Comparison of ENCODE assay signal across 12 cellular contexts in genomic region chr1:16967095-16967567, GRCh38. TPM values are rescaled to one million over a fixed set of nuclear protein-coding genes. Genes with fewer than 3 reads are reported as not detected.
DNase-seq lines count a peak whose midpoint lies in the region; ATAC-seq and TF ChIP-seq lines count a peak whose summit lies in the region.
"Had no signal": no experiment of that assay in that cellular context is flagged by ENCODE, and none has a peak within 500 bp of the region (broad histone marks: within the 10 kb centered on the region; RNA-seq: fewer than 3 reads in every experiment).

No MANE protein-coding gene starts in this region.

- H3K27me3 ChIP-seq in adrenal gland, result no peaks in the 10 kb centered on the region
- H3K27me3 ChIP-seq in PC-9 (ENCODE audit: insufficient read depth, low read depth), result no peaks in the 10 kb centered on the region
- no peaks in the 10 kb centered on the region for H3K27me3 ChIP-seq in psoas muscle (ENCODE audit: insufficient read depth in 3 of 3, low read length in 2 of 3)

- TF ChIP-seq CTCF in adrenal gland (IDR thresholded peaks at IDR 0.05), result no peak
- TF ChIP-seq CTCF in retinal pigment epithelial cell (conservative IDR thresholded peaks at IDR 0.05; ENCODE audit: low read depth, low read length), result no peak
- TF ChIP-seq CTCF in PC-9 (conservative IDR thresholded peaks at IDR 0.05), result no peak
- TF ChIP-seq CTCF in psoas muscle (IDR thresholded peaks at IDR 0.05), result no peak

- H3K4me1 ChIP-seq in adrenal gland (replicated peaks in 1 of 2), result peaks cover 6 to 11% of the 10 kb centered on the region in 2 donors
- no peaks in the 10 kb centered on the region for H3K4me1 ChIP-seq in PC-9 (replicated peaks; ENCODE audit: insufficient read depth)
- H3K4me1 ChIP-seq in psoas muscle, result no peaks in the 10 kb centered on the region

- no peak overlapping the region for H3K4me2 ChIP-seq in PC-9

- H3K27ac ChIP-seq in adrenal gland (peak overlapping the region in 1 of 5 donors; percentile 10), PC-9 (no peak overlapping the region), psoas muscle (no peak overlapping the region)

- ATAC-seq in Right ventricle myocardium superior (ENCODE audit: poor library complexity) (peak; percentile 57), psoas muscle (no peak), GM18519 (IDR thresholded peaks at IDR 0.05; ENCODE audit: low FRiP score, unreplicated experiment) (no peak)

- DNase-seq in H4 (ENCODE audit: low spot score) (peak; percentile 82), adrenal gland (peak; percentile 51 to 83 (median 75)), Right ventricle myocardium superior (peak; percentile 71), retinal pigment epithelial cell (ENCODE audit: low read depth) (peak; percentile 73), PC-9 (no peak), foreskin melanocyte (no peak), psoas muscle (no peak)
- DNase-seq: activated CD4-positive, alpha-beta memory T cell treated with anti-CD3 and anti-CD28 coated beads for 36 hours; islet precursor cell; NCI-H774 had no signal

- H3K4me3 ChIP-seq in adrenal gland (no peak overlapping the region), retinal pigment epithelial cell (ENCODE audit: low read length) (no peak overlapping the region), PC-9 (no peak overlapping the region), psoas muscle (no peak overlapping the region)

- H3K9me3 ChIP-seq in adrenal gland (replicated peaks in 1 of 3), result no peaks in the 10 kb centered on the region
- H3K9me3 ChIP-seq in PC-9 (ENCODE audit: insufficient read depth, low read depth), result no peaks in the 10 kb centered on the region
- H3K9me3 ChIP-seq in psoas muscle, result no peaks in the 10 kb centered on the region

- no peak for TF ChIP-seq POLR2A in adrenal gland (IDR thresholded peaks at IDR 0.05)

- H2AFZ ChIP-seq in PC-9, result no peak overlapping the region

- no peaks in the 10 kb centered on the region for H3F3A ChIP-seq in PC-9 (ENCODE audit: insufficient read depth, low read depth)

- peaks cover 0 to 13% of the 10 kb centered on the region in 2 donors for H3K36me3 ChIP-seq in adrenal gland (replicated peaks in 1 of 2)
- no peaks in the 10 kb centered on the region for H3K36me3 ChIP-seq in PC-9 (ENCODE audit: low read depth)
- H3K36me3 ChIP-seq in psoas muscle (ENCODE audit: insufficient read depth in 1 of 2, low read depth in 1 of 2), result peaks cover 0 to 34% of the 10 kb centered on the region in 2 donors

- CTCF ChIA-PET in PC-9 (lab: Charles Lee), result no interaction called here

- intact Hi-C loops in adrenal gland (cut with DNase I), result loop anchor here in 1 of 2 donors (5.0 kb wide), 1 partner anchor 70 kb away; no protein-coding TSS in a partner anchor
- intact Hi-C loops in Right ventricle myocardium superior (cut with DNase I), result no loop called here
- intact Hi-C loops in PC-9 (cut with micrococcal nuclease; ENCODE audit: unreplicated experiment), result no loop called here
- intact Hi-C loops in psoas muscle (cut with DNase I), result loop anchor here in 1 of 2 donors (5.0 kb wide), 1 partner anchor 70 kb away; no protein-coding TSS in a partner anchor

- 18 to 38% (median 29%) methylated on average over 2 to 7 of the region's 7 CpGs for WGBS in adrenal gland, 4 donors
- 39 to 57% (median 53%) methylated on average over 7 of the region's 7 CpGs for WGBS in psoas muscle, 3 donors

- BruUV-seq in PC-9 (replicated peaks; lab: Mats Ljungman, UMichigan), result no TSS peak

- no peaks in the 10 kb centered on the region for H3K9me2 ChIP-seq in PC-9 (ENCODE audit: insufficient read depth)

- H3K79me2 ChIP-seq in PC-9 (ENCODE audit: low read depth), result no peaks in the 10 kb centered on the region

- POLR2A ChIA-PET in PC-9 (lab: Charles Lee; ENCODE audit: unreplicated experiment), result no interaction called here

- no peaks in the 10 kb centered on the region for H4K20me1 ChIP-seq in PC-9 (ENCODE audit: insufficient read depth)

RNA-seq across cellular contexts. Expression of gene MFAP2, which starts 13.3 kb away (rescaled TPM):
- 14.1 and 15.8 TPM in 2 replicates for total RNA-seq in H4 (2014; rRNA removed; shearing (Covaris generic))
- 1 to 10 TPM in 7 of 8 donors, under 1 TPM in 1; 0.79 to 9.9 (median 4.0) TPM for total RNA-seq in adrenal gland
- 10 to 100 TPM in 2 of 3 donors, 1 to 10 TPM in 1; 2.1 to 17.7 (median 12.3) TPM for polyA plus RNA-seq in adrenal gland
- total RNA-seq in Right ventricle myocardium superior, result 4.1 TPM
- total RNA-seq in PC-9 (2021), result 6.3 and 12.5 TPM in 2 replicates
- total RNA-seq in psoas muscle, result 1 to 10 TPM in 2 of 4 donors, under 1 TPM in 2; 0.57 to 4.0 (median 1.1) TPM
- polyA plus RNA-seq in psoas muscle, result 1 to 10 TPM in 1 of 3 donors, under 1 TPM in 2; 0.40 to 1.5 (median 0.49) TPM
- total RNA-seq: activated CD4-positive, alpha-beta memory T cell treated with anti-CD3 and anti-CD28 coated beads for 36 hours; T-helper 1 cell treated with Interleukin-12 subunit alpha and Interleukin-12 subunit beta and Interleukin-4 antibody, amounts not matched to agents 30 ng/mL and 1 ng/mL, for 36 hours had no signal

RNA-seq across cellular contexts. Expression of gene ATP13A2, which starts 44.6 kb away (rescaled TPM):
- 9.8 and 17.5 TPM in 2 replicates for total RNA-seq in H4 (2014; rRNA removed; shearing (Covaris generic))
- total RNA-seq in adrenal gland, result 10 to 100 TPM; 27.0 to 82.4 (median 43.7) TPM
- 10 to 100 TPM; 11.8 to 51.9 (median 34.1) TPM for polyA plus RNA-seq in adrenal gland
- 15.6 TPM for total RNA-seq in Right ventricle myocardium superior
- total RNA-seq in PC-9 (2021), result 39.9 and 43.6 TPM in 2 replicates
- total RNA-seq in psoas muscle, result 10 to 100 TPM; 13.9 to 30.6 (median 22.6) TPM
- 10 to 100 TPM; 17.3 to 22.6 (median 19.4) TPM for polyA plus RNA-seq in psoas muscle

RNA-seq across cellular contexts. Expression of gene CROCC, which starts 45.4 kb away (rescaled TPM):
- 2.8 and 7.6 TPM in 2 replicates for total RNA-seq in H4 (2014; rRNA removed; shearing (Covaris generic))
- total RNA-seq in adrenal gland (10 to 100 TPM in 7 of 8 donors, 1 to 10 TPM in 1; 5.6 to 34.0 (median 19.2) TPM), Right ventricle myocardium superior (6.9 TPM), PC-9 (2021) (18.4 and 18.9 TPM in 2 replicates), psoas muscle (1 to 10 TPM; 3.1 to 6.4 (median 4.3) TPM)
- polyA plus RNA-seq in adrenal gland (100 to 1,000 TPM in 1 of 3 donors, 10 to 100 TPM in 1, 1 to 10 TPM in 1; 2.3 to 151 (median 58.7) TPM), psoas muscle (1 to 10 TPM; 3.6 to 6.5 (median 4.8) TPM)

Comparison
In these comparisons a context has a peak if more than half of its experiments do, and no peak if none do; other contexts are left out.
1. DNase-seq: peak in H4 (single experiment), adrenal gland (7 of 7), Right ventricle myocardium superior (single experiment) and retinal pigment epithelial cell (single experiment); none in PC-9 (0 of 2), foreskin melanocyte (single experiment) and psoas muscle (0 of 2).